ENCODE assay signal across 19 cellular contexts in the genomic region with DNA sequence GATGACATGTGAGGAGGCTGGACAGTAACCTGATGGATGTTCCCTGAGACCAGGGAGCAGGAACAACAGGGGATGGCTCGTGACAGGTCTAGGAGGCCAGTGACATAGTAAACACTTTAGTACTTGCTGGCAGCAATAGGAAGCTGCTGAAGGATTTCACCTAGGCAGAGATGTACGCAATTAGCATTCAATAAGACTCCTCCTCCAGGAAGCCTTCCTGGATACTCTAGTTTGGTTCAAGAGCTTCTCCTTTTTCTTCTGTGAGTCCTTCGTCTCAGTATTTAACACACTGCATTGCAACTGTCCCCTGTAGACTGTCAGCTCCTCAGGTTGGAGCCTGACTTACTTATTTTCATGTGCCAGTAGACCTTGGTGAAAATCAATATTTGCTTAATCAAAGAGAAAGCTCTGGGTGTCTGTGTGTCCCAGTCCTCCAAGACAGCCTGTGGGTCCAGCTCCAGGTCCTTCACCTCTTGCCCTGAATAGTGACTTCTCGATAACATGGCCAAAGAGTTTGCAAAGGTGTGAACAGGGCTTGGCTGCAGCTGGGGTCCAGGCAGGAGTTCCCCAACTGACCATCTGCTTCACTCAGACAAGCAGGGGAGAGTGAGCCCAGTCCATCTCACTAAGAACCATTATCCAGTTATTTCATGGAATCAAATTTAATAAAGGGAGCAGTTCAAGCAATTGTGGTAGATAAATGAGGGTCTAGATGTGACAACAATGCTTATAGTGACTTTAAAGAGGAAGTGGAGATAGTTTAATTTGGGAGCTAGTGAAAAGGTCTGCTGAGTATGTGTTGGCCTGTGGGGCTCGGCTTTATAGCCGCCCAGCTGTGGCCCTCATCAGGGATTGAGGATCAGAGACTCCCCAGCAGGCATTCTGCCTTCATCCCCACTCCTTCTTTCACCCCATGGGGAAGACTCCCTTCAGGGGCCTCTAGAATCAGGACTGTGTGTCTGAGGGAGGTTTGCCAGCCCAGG. TPM values are rescaled to one million over a fixed set of nuclear protein-coding genes. Genes with fewer than 3 reads are reported as not detected.
DNase-seq lines count a peak whose midpoint lies in the region; ATAC-seq lines count a peak whose summit lies in the region.
"Had no signal": no experiment of that assay in that cellular context is flagged by ENCODE, and none has a peak within 500 bp of the region (broad histone marks: within the 10 kb centered on the region; RNA-seq: fewer than 3 reads in every experiment).

No MANE protein-coding gene starts in this region.

- no peaks in the 10 kb centered on the region for H4K20me1 ChIP-seq in BLaER1

- H3K4me1 Mint-ChIP-seq in CD4-positive, CD25-positive, alpha-beta regulatory T cell = peaks cover 11 to 53% (median 32%) of the 10 kb centered on the region in 4 donors
- H3K4me1 Mint-ChIP-seq in T-helper 17 cell (peaks cover 60% of the 10 kb centered on the region), memory B cell (peaks cover 72% of the 10 kb centered on the region)

- H3K9me3 Mint-ChIP-seq in CD4-positive, CD25-positive, alpha-beta regulatory T cell = no peaks in the 10 kb centered on the region
- no peaks in the 10 kb centered on the region for H3K9me3 Mint-ChIP-seq in memory B cell
- H3K9me3 Mint-ChIP-seq: mesothelial cell of epicardium; stimulated activated naive CD8-positive, alpha-beta T cell treated with anti-CD3 and anti-CD28 coated beads, Interleukin-15, amount 100 ng/mL, for 72 hours had no signal

- no peak for ATAC-seq in CD4-positive, CD25-positive, alpha-beta regulatory T cell (ENCODE audit: low read depth in 2 of 2)
- no peak for ATAC-seq in T-helper 17 cell
- ATAC-seq in memory B cell (ENCODE audit: low read depth) = peak; percentile 18
- no peak for ATAC-seq in GM19452 (IDR thresholded peaks at IDR 0.05; ENCODE audit: unreplicated experiment)
- ATAC-seq in GM19023 (IDR thresholded peaks at IDR 0.05; ENCODE audit: unreplicated experiment) = no peak

- H3K27me3 ChIP-seq in BLaER1 = no peaks in the 10 kb centered on the region
- no peaks in the 10 kb centered on the region for H3K27me3 ChIP-seq in CD4-positive, CD25-positive, alpha-beta regulatory T cell (ENCODE audit: control insufficient read depth, insufficient read depth, low read length)
- H3K27me3 ChIP-seq: heart left ventricle, uterus had no signal

- no peaks in the 10 kb centered on the region for H3K36me3 ChIP-seq in BLaER1
- H3K36me3 ChIP-seq in CD4-positive, CD25-positive, alpha-beta regulatory T cell (ENCODE audit: control insufficient read depth, insufficient read depth, low read length) = no peaks in the 10 kb centered on the region
- H3K36me3 ChIP-seq: heart left ventricle, uterus had no signal

- H3K4me3 ChIP-seq in BLaER1 = no peak overlapping the region
- H3K4me3 ChIP-seq in CD4-positive, CD25-positive, alpha-beta regulatory T cell (ENCODE audit: low read depth, low read length) = no peak overlapping the region
- H3K4me3 ChIP-seq: coronary artery, heart left ventricle, uterus had no signal

- DNase-seq in CD4-positive, CD25-positive, alpha-beta regulatory T cell = no peak
- DNase-seq in T-helper 17 cell = no peak
- DNase-seq in memory B cell (ENCODE audit: low spot score in 2 of 2) = no peak
- DNase-seq in SK-N-DZ (ENCODE audit: low spot score) = no peak
- DNase-seq: heart left ventricle; Karpas-422; NCI-H1436 treated with DMSO at 0.1 percent for 48 hours; small intestine; stimulated activated naive CD8-positive, alpha-beta T cell treated with anti-CD3 and anti-CD28 coated beads, Interleukin-15, amount 100 ng/mL, for 72 hours; uterus had no signal

- H3K4me2 ChIP-seq in BLaER1 = peak overlapping the region; percentile 1; the same call in 1 of the 2 replicates

- no peak overlapping the region for H3K27ac ChIP-seq in BLaER1
- no peak overlapping the region for H3K27ac ChIP-seq in CD4-positive, CD25-positive, alpha-beta regulatory T cell (ENCODE audit: insufficient read depth, low read length, poor library complexity, severe bottlenecking)

- H3K27ac Mint-ChIP-seq in CD4-positive, CD25-positive, alpha-beta regulatory T cell = peak overlapping the region in 2 of 3 donors; percentile 45 to 89
- H3K27ac Mint-ChIP-seq in T-helper 17 cell (peak overlapping the region; percentile 97), memory B cell (peak overlapping the region; percentile 90)
- H3K27ac Mint-ChIP-seq: mesothelial cell of epicardium had no signal

- no peaks in the 10 kb centered on the region for H3K27me3 Mint-ChIP-seq in CD4-positive, CD25-positive, alpha-beta regulatory T cell
- H3K27me3 Mint-ChIP-seq in T-helper 17 cell (no peaks in the 10 kb centered on the region), memory B cell (no peaks in the 10 kb centered on the region)

- no peak overlapping the region for H3K9ac ChIP-seq in BLaER1

- H3K4me3 Mint-ChIP-seq in CD4-positive, CD25-positive, alpha-beta regulatory T cell = no peak overlapping the region
- H3K4me3 Mint-ChIP-seq in T-helper 17 cell (peak overlapping the region; percentile 75), memory B cell (no peak overlapping the region)
- H3K4me3 Mint-ChIP-seq: mesothelial cell of epicardium had no signal

- H3K9me3 ChIP-seq in BLaER1 (no peaks in the 10 kb centered on the region), T-helper 17 cell (ENCODE audit: control insufficient read depth, low read length, poor library complexity, severe bottlenecking) (no peaks in the 10 kb centered on the region)
- no peaks in the 10 kb centered on the region for H3K9me3 ChIP-seq in CD4-positive, CD25-positive, alpha-beta regulatory T cell (ENCODE audit: control insufficient read depth in 2 of 2, low read length in 2 of 2)
- H3K9me3 ChIP-seq: heart left ventricle, uterus had no signal

- peaks cover 44% of the 10 kb centered on the region for H3K4me1 ChIP-seq in BLaER1
- peaks cover 37% of the 10 kb centered on the region for H3K4me1 ChIP-seq in CD4-positive, CD25-positive, alpha-beta regulatory T cell (ENCODE audit: control insufficient read depth, insufficient read depth, low read length, poor library complexity, severe bottlenecking)
- H3K4me1 ChIP-seq: uterus had no signal

- no peaks in the 10 kb centered on the region for H3K36me3 Mint-ChIP-seq in CD4-positive, CD25-positive, alpha-beta regulatory T cell
- H3K36me3 Mint-ChIP-seq in T-helper 17 cell (ENCODE audit: low read depth) (peaks cover 2% of the 10 kb centered on the region), memory B cell (peaks cover 2% of the 10 kb centered on the region)
- H3K36me3 Mint-ChIP-seq: mesothelial cell of epicardium had no signal

RNA-seq across cellular contexts. Expression of gene TMEM273, which starts 9.4 kb away (rescaled TPM):
- 7.9 TPM for total RNA-seq in CD4-positive, CD25-positive, alpha-beta regulatory T cell
- 10 to 100 TPM; 16.4 to 46.2 (median 35.8) TPM for polyA plus RNA-seq in CD4-positive, CD25-positive, alpha-beta regulatory T cell
- 10 to 100 TPM; 11.3 to 39.6 TPM for total RNA-seq in T-helper 17 cell
- 2.6 and 4.7 TPM in 2 replicates for polyA plus RNA-seq in SK-N-DZ (2014; cell fraction: cytosol; rRNA removed)
- polyA plus RNA-seq in SK-N-DZ (2014; cell fraction: nucleus; rRNA removed) = 5.3 and 8.4 TPM in 2 replicates
- total RNA-seq: astrocyte, mesothelial cell of epicardium, osteoblast had no signal
- polyA plus RNA-seq: keratinocyte had no signal

RNA-seq across cellular contexts. Expression of gene FAM170B, which starts 45.0 kb away (rescaled TPM):
- total RNA-seq in CD4-positive, CD25-positive, alpha-beta regulatory T cell = not detected
- not detected for polyA plus RNA-seq in CD4-positive, CD25-positive, alpha-beta regulatory T cell
- not detected for total RNA-seq in T-helper 17 cell
- polyA plus RNA-seq in SK-N-DZ (2014; cell fraction: cytosol; rRNA removed) = not detected in 2 replicates
- not detected in 2 replicates for polyA plus RNA-seq in SK-N-DZ (2014; cell fraction: nucleus; rRNA removed)
- total RNA-seq: astrocyte, heart left ventricle, mesothelial cell of epicardium, osteoblast, uterus had no signal
- polyA plus RNA-seq: esophagus, heart left ventricle, keratinocyte, small intestine had no signal
